ENCODE assay signal across 23 cellular contexts in genomic region chr5:174401793-174402192, GRCh38.
DNase-seq lines count a peak whose midpoint lies in the region; ATAC-seq and TF ChIP-seq lines count a peak whose summit lies in the region.
"Had no signal": no experiment of that assay in that cellular context is flagged by ENCODE, and none has a peak within 500 bp of the region (broad histone marks: within the 10 kb centered on the region; RNA-seq: fewer than 3 reads in every experiment).

No MANE protein-coding gene starts in this region.

- H3K79me2 ChIP-seq in trophoblast cell (ENCODE audit: control insufficient read depth, insufficient read depth, low read length, poor library complexity) (no peaks in the 10 kb centered on the region), mesendoderm (ENCODE audit: control insufficient read depth, insufficient read depth, low read length) (no peaks in the 10 kb centered on the region)

- H2BK12ac ChIP-seq in trophoblast cell (ENCODE audit: low read length) = peak overlapping the region; percentile 81

- no peak overlapping the region for H2BK15ac ChIP-seq in mesendoderm (replicated peaks; ENCODE audit: low read depth)

- no peaks in the 10 kb centered on the region for H3K36me3 ChIP-seq in trophoblast cell (ENCODE audit: control insufficient read depth in 1 of 2, insufficient read depth in 2 of 2, low read length in 2 of 2)
- no peaks in the 10 kb centered on the region for H3K36me3 ChIP-seq in mesendoderm (ENCODE audit: control insufficient read depth, insufficient read depth, low read length)
- H3K36me3 ChIP-seq: BE2C, BLaER1 had no signal

- H3K4me3 ChIP-seq in trophoblast cell (ENCODE audit: low read depth, low read length) (no peak overlapping the region), mesendoderm (ENCODE audit: low read length) (no peak overlapping the region)
- H3K4me3 ChIP-seq: BLaER1, GM12878 had no signal

- no peak overlapping the region for H3K23ac ChIP-seq in trophoblast cell (ENCODE audit: low read length)
- no peak overlapping the region for H3K23ac ChIP-seq in mesendoderm (ENCODE audit: low read length)

- H2AK5ac ChIP-seq in trophoblast cell (ENCODE audit: low read length) (no peak overlapping the region), mesendoderm (ENCODE audit: low read length) (no peak overlapping the region)

- H3K79me1 ChIP-seq in trophoblast cell (ENCODE audit: low read length) = peaks cover 10% of the 10 kb centered on the region
- no peaks in the 10 kb centered on the region for H3K79me1 ChIP-seq in mesendoderm (ENCODE audit: low read length)

- H3K27ac ChIP-seq in trophoblast cell (ENCODE audit: low read depth, low read length) (no peak overlapping the region), mesendoderm (ENCODE audit: low read depth, low read length) (no peak overlapping the region)
- H3K27ac ChIP-seq: BLaER1 had no signal

- H3K4me1 ChIP-seq in trophoblast cell (ENCODE audit: control insufficient read depth in 1 of 2, insufficient read depth in 2 of 2, low read length in 2 of 2) (peaks cover 4 to 6% of the 10 kb centered on the region in 2 experiments), mesendoderm (ENCODE audit: control insufficient read depth, low read depth, low read length) (peaks cover 2% of the 10 kb centered on the region)

- no peak for DNase-seq in HEK293T (ENCODE audit: extremely low spot score)
- peak; percentile 5 for DNase-seq in islet precursor cell
- DNase-seq in trophoblast cell = no peak
- no peak for DNase-seq in erythroblast (lab: John Stamatoyannopoulos, UW)
- no peak for DNase-seq in mesendoderm
- DNase-seq: 8988T; ACHN; BE2C; C1 segment of cervical spinal cord; CD4-positive, alpha-beta memory T cell; CD4-positive, CD25-positive, alpha-beta regulatory T cell; CD8-positive, alpha-beta memory T cell; COR-L47; DMS 273 treated with DMSO at 0.1 percent for 48 hours; DMS153; DMS53; DMS79; DND-41; EL; GDM1 had no signal

- H3K14ac ChIP-seq in trophoblast cell (ENCODE audit: low read length) = peak overlapping the region; percentile 75

- H2BK120ac ChIP-seq in trophoblast cell (ENCODE audit: insufficient read depth, low read length, poor library complexity) (peak overlapping the region; percentile 69), mesendoderm (ENCODE audit: low read depth, low read length) (no peak overlapping the region)

- no peak for TF ChIP-seq POLR2A in erythroblast (IDR thresholded peaks at IDR 0.05; ENCODE audit: low read length)

- ATAC-seq in GM21515 (IDR thresholded peaks at IDR 0.05; ENCODE audit: unreplicated experiment) = no peak
- ATAC-seq: GM12878 had no signal

- no peaks in the 10 kb centered on the region for H3K9me3 ChIP-seq in trophoblast cell (ENCODE audit: insufficient read depth, low read depth, low read length)
- H3K9me3 ChIP-seq: BE2C, BLaER1 had no signal

- H3K27me3 ChIP-seq in trophoblast cell (ENCODE audit: insufficient read depth, low read length) (no peaks in the 10 kb centered on the region), mesendoderm (ENCODE audit: insufficient read depth, low read length, poor library complexity) (no peaks in the 10 kb centered on the region)
- H3K27me3 ChIP-seq: BE2C, BLaER1 had no signal

- POLR2A ChIA-PET in HEK293T (lab: Yijun Ruan, JAX) = interaction anchor here (0.7 to 1.5 kb wide), 2 partner anchors 27 to 64 kb away, joined by 4 read pairs; no protein-coding TSS in a partner anchor

- peak overlapping the region; percentile 25 for H3K4ac ChIP-seq in trophoblast cell (ENCODE audit: low read depth, low read length)
- no peak overlapping the region for H3K4ac ChIP-seq in mesendoderm (ENCODE audit: low read depth, low read length)

- H2BK5ac ChIP-seq in trophoblast cell (ENCODE audit: low read depth, low read length, poor library complexity) (peak overlapping the region; percentile 14), mesendoderm (ENCODE audit: low read length) (no peak overlapping the region)

- no peak overlapping the region for H4K12ac ChIP-seq in trophoblast cell (ENCODE audit: low read depth, low read length)

- H3K18ac ChIP-seq in trophoblast cell (ENCODE audit: low read length) (no peak overlapping the region), mesendoderm (ENCODE audit: low read length) (no peak overlapping the region)

- peak overlapping the region; percentile 33 for H4K8ac ChIP-seq in trophoblast cell (ENCODE audit: low read depth, low read length)
- no peak overlapping the region for H4K8ac ChIP-seq in mesendoderm (ENCODE audit: low read depth, low read length)

- no peak overlapping the region for H3K9ac ChIP-seq in trophoblast cell (ENCODE audit: low read length)
- no peak overlapping the region for H3K9ac ChIP-seq in mesendoderm (ENCODE audit: low read length)
- H3K9ac ChIP-seq: BLaER1 had no signal

- H3K4me2 ChIP-seq in trophoblast cell (ENCODE audit: low read length) (no peak overlapping the region), mesendoderm (ENCODE audit: low read length) (no peak overlapping the region)
- H3K4me2 ChIP-seq: BLaER1 had no signal

- WGBS in trophoblast cell (ENCODE audit: extremely low coverage, insufficient coverage, insufficient read length) = no CpG with 5 or more reads among the region's 5 CpGs
- WGBS in mesendoderm (ENCODE audit: extremely low coverage, insufficient coverage, low lambda C conversion rate) = no CpG with 5 or more reads among the region's 5 CpGs

- H2AFZ ChIP-seq in trophoblast cell (ENCODE audit: insufficient read depth, low read length, poor library complexity) = no peak overlapping the region

- CTCF ChIA-PET in HEK293T (lab: Yijun Ruan, JAX) = interaction anchor here (0.6 to 1.5 kb wide), 6 partner anchors 10 to 286 kb away, joined by 3 to 7 read pairs (median 4); no protein-coding TSS in a partner anchor

- peak overlapping the region; percentile 76 for H4K91ac ChIP-seq in trophoblast cell (ENCODE audit: low read depth, low read length)

- H4K5ac ChIP-seq in mesendoderm (ENCODE audit: low read length) = no peak overlapping the region

- H3K56ac ChIP-seq in mesendoderm (ENCODE audit: low read length) = no peak overlapping the region

TF ChIP-seq in HEK293T, 16 proteins besides CTCF, POLR2A, EP300 and RAD21:
- TF ChIP-seq PKNOX1 (IDR thresholded peaks at IDR 0.05) (peak; percentile 44; the same call in 1 of the 2 replicates), SUZ12 (IDR thresholded peaks at IDR 0.05) (no peak), SP1 (IDR thresholded peaks at IDR 0.05) (no peak), NFRKB (IDR thresholded peaks at IDR 0.05) (no peak), TARDBP (IDR thresholded peaks at IDR 0.05) (no peak), ARNT (IDR thresholded peaks at IDR 0.05) (no peak), FOXA1 (IDR thresholded peaks at IDR 0.05) (no peak), FOXK2 (IDR thresholded peaks at IDR 0.05) (no peak), ZNF384 (IDR thresholded peaks at IDR 0.05) (peak; percentile 88), CTBP1 (IDR thresholded peaks at IDR 0.05; ENCODE audit: borderline replicate concordance) (0 out of 2 replicates have a peak, but pooled peaks have one; percentile 43), L3MBTL2 (conservative IDR thresholded peaks at IDR 0.05) (no peak; the same call in none of the 2 replicates), ELF4 (IDR thresholded peaks at IDR 0.05) (no peak), LEF1 (IDR thresholded peaks at IDR 0.05; ENCODE audit: borderline replicate concordance) (no peak), BHLHE40 (IDR thresholded peaks at IDR 0.05; ENCODE audit: borderline replicate concordance) (no peak), HDGF (IDR thresholded peaks at IDR 0.05; ENCODE audit: borderline replicate concordance) (no peak)
